Comparison of ENCODE assay signal across 9 cellular contexts in the genomic region with DNA sequence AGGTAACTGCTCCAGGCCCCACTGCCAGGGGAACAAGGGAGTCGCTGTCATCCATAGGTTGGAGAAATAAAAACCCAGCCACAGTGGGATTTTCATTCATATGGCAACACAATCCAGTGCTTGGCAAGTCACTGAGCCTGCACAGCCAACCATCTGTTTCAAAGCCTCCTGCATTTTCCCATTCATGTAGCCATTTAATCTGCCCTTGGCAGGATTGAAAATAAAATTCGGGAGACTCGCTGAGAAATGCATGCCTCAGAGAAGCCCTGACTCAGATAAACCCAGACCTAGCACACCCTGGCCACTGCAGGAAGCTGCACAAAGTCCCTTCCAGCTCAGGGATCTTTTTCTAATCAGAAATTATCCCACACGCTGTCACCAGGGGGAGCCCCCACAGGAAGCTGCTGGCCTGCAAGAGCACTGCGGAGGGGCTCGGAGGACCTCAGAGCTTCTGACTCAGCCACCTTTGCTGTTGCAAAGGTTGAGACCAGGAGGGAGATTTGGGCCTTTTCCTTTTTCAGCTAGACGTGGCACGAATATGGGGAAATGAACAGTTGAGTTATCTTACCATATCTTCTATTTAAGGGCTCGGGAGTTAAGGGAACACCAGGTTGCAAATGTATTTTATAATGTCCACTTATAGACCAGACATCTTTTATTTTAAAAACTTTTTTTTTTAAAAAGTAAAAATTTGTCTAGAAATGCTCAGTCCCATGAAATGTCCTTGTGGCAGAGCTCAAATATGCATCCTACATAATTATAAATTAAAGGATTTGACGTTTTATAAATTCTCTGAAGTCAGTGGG.
DNase-seq lines count a peak whose midpoint lies in the region; ATAC-seq and FAIRE-seq lines count a peak whose summit lies in the region.
"Had no signal": no experiment of that assay in that cellular context is flagged by ENCODE, and none has a peak within 500 bp of the region (broad histone marks: within the 10 kb centered on the region; RNA-seq: fewer than 3 reads in every experiment).

No MANE protein-coding gene starts in this region.

- POLR2A ChIA-PET in T-cell (lab: Charles Lee) = no interaction called here

- CTCF ChIA-PET in T-cell (lab: Charles Lee) = interaction anchor here (0.7 to 2.9 kb wide), 12 partner anchors 8 to 927 kb away, joined by 3 to 11 read pairs (median 6); no protein-coding TSS in a partner anchor

- FAIRE-seq in small intestine (lab: Jason Lieb, UNC) = no peak

- no peak overlapping the region for H3K27ac Mint-ChIP-seq in T-cell

- H3K36me3 Mint-ChIP-seq in T-cell = no peaks in the 10 kb centered on the region

- H3K4me3 ChIP-seq in small intestine (ENCODE audit: low read depth in 1 of 2, low read length in 2 of 2) = no peak overlapping the region
- H3K4me3 ChIP-seq: BLaER1 had no signal

- peak; percentile 65 to 78 (median 68) for ATAC-seq in T-cell (replicated peaks in 1 of 4)

- peaks cover 0 to 4% of the 10 kb centered on the region in 2 donors for H3K4me1 ChIP-seq in small intestine (ENCODE audit: control insufficient read depth in 2 of 2, insufficient read depth in 1 of 2, low read depth in 1 of 2, low read length in 1 of 2)

- peak; percentile 28 to 74 (median 52) for DNase-seq in NCI-H1417 (lab: John Stamatoyannopoulos, UW)
- no peak for DNase-seq in NCI-H1417 treated with DMSO at 0.1 percent for 48 hours (lab: John Stamatoyannopoulos, UW)
- DNase-seq in HCEC 1CT = peak; percentile 70
- peak; percentile 82 for DNase-seq in M059J (ENCODE audit: low read depth)
- peak in 32 of 34 experiments; percentile 7 to 57 (median 38) for DNase-seq in T-cell
- peak; percentile 29 for DNase-seq in amniotic stem cell (lab: John Stamatoyannopoulos, UW)
- peak; percentile 43 to 51 for DNase-seq in hippocampal formation (lab: John Stamatoyannopoulos, UW)
- peak; percentile 29 for DNase-seq in small intestine

- no peak overlapping the region for H3K27ac ChIP-seq in small intestine (ENCODE audit: low read depth in 1 of 2, low read length in 1 of 2)
- H3K27ac ChIP-seq: BLaER1 had no signal

- no peak overlapping the region for H3K4me3 Mint-ChIP-seq in T-cell

- 22 to 26% (median 23%) methylated on average over 10 of the region's 10 CpGs for WGBS in small intestine, 3 donors

- no peaks in the 10 kb centered on the region for H3K36me3 ChIP-seq in small intestine (ENCODE audit: control insufficient read depth in 2 of 2, insufficient read depth in 2 of 2, low read length in 2 of 2)
- H3K36me3 ChIP-seq: BLaER1 had no signal

- H3K27me3 ChIP-seq in small intestine (ENCODE audit: control insufficient read depth in 2 of 2, insufficient read depth in 2 of 2, low read length in 2 of 2) = no peaks in the 10 kb centered on the region
- H3K27me3 ChIP-seq: BLaER1 had no signal

- H3K9me3 Mint-ChIP-seq in T-cell = no peaks in the 10 kb centered on the region

- H3K27me3 Mint-ChIP-seq in T-cell = peaks cover 6 to 17% of the 10 kb centered on the region in 2 donors

- H3K4me1 Mint-ChIP-seq in T-cell = peaks cover 5 to 6% (median 5%) of the 10 kb centered on the region in 3 donors

- H3K9me3 ChIP-seq in small intestine (ENCODE audit: control insufficient read depth, low read depth) = no peaks in the 10 kb centered on the region
- H3K9me3 ChIP-seq: BLaER1 had no signal
